ENCODE assay signal across 27 cellular contexts in the genomic region with DNA sequence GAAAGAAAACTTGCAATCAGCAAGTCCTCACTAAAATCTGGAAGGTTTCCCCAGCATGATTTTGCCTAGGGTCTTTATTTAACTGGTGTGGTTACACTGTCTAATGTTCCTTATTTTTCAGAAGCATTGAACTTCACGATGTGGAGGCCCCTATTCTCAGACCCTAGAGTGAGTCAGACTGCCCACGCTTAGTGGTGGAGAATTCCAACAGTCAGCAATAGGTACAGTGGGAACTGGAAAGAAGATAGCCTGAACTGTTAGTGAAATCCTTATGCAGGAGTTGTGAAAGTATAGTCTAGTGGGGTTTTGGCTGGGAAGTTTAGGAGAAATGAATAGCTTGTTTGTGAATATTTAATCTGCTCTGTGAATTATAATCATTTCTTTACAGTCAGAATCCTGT.
"Had no signal": no experiment of that assay in that cellular context is flagged by ENCODE, and none has a peak within 500 bp of the region (broad histone marks: within the 10 kb centered on the region; RNA-seq: fewer than 3 reads in every experiment).

No MANE protein-coding gene starts in this region.

- H3K4me1 Mint-ChIP-seq: activated CD4-positive, alpha-beta T cell treated with anti-CD3 and anti-CD28 coated beads, Interleukin-2, amount 10 ng/mL, durations not matched to agents 7 days and 5 days; activated T-helper 17 cell treated with anti-CD3 and anti-CD28 coated beads, Interleukin-2, amount 50 U/mL, for 72 hours; T-cell had no signal

- H3K4me3 Mint-ChIP-seq: activated CD4-positive, alpha-beta memory T cell treated with anti-CD3 and anti-CD28 coated beads for 36 hours; activated CD4-positive, alpha-beta T cell treated with anti-CD3 and anti-CD28 coated beads, Interleukin-2, amount 10 ng/mL, durations not matched to agents 7 days and 5 days; activated naive CD4-positive, alpha-beta T cell treated with anti-CD3 and anti-CD28 coated beads for 36 hours; activated naive CD8-positive, alpha-beta T cell; activated T-helper 17 cell treated with anti-CD3 and anti-CD28 coated beads, Interleukin-2, amount 50 U/mL, for 72 hours; T-cell had no signal

- H3K9me3 ChIP-seq: body of pancreas had no signal

- H3K36me3 Mint-ChIP-seq: activated CD4-positive, alpha-beta memory T cell treated with anti-CD3 and anti-CD28 coated beads for 36 hours; activated naive CD8-positive, alpha-beta T cell; T-cell had no signal

- H3K4me3 ChIP-seq: body of pancreas had no signal

- H3K27me3 ChIP-seq: body of pancreas had no signal

- ATAC-seq: activated T-helper 17 cell treated with anti-CD3 and anti-CD28 coated beads, Interleukin-2, amount 50 U/mL, for 72 hours; body of pancreas; T-cell had no signal

- H3K27ac ChIP-seq: body of pancreas had no signal

- H3K9me3 Mint-ChIP-seq: activated CD4-positive, alpha-beta memory T cell treated with anti-CD3 and anti-CD28 coated beads for 36 hours; activated naive CD4-positive, alpha-beta T cell treated with anti-CD3 and anti-CD28 coated beads for 36 hours had no signal

- DNase-seq: activated CD4-positive, alpha-beta memory T cell treated with anti-CD3 and anti-CD28 coated beads for 36 hours; activated CD4-positive, alpha-beta T cell treated with anti-CD3 and anti-CD28 coated beads, Interleukin-2, amount 10 ng/mL, durations not matched to agents 7 days and 5 days; activated CD4-positive, CD25-positive, alpha-beta regulatory T cell; activated CD8-positive, alpha-beta memory T cell treated with anti-CD3 and anti-CD28 coated beads for 24 hours; activated gamma-delta T cell; activated naive CD4-positive, alpha-beta T cell treated with anti-CD3 and anti-CD28 coated beads for 36 hours; activated T-cell treated with anti-CD3 and anti-CD28 coated beads, Interleukin-2, amount 50 U/mL, for 48 hours; amygdala; body of pancreas; central memory CD4-positive, alpha-beta T cell; Kasumi-1; KBM-7; NCI-H1092; NCI-H1417 treated with DMSO at 0.1 percent for 48 hours; NCI-H1694; NCI-H2029; NCI-H2107; NCI-H2171 treated with DMSO at 0.1 percent for 48 hours; NCI-H226; NCI-H526; NCI-H774; SIG-M5; T-cell; T-helper 2 cell; T1000 had no signal

- H3K27me3 Mint-ChIP-seq: activated CD4-positive, alpha-beta memory T cell treated with anti-CD3 and anti-CD28 coated beads for 36 hours; activated CD4-positive, alpha-beta T cell treated with anti-CD3 and anti-CD28 coated beads, Interleukin-2, amount 10 ng/mL, durations not matched to agents 7 days and 5 days; activated naive CD8-positive, alpha-beta T cell; activated T-helper 17 cell treated with anti-CD3 and anti-CD28 coated beads, Interleukin-2, amount 50 U/mL, for 72 hours; T-cell had no signal

- H3K4me1 ChIP-seq: body of pancreas had no signal

- H3K27ac Mint-ChIP-seq: activated CD4-positive, alpha-beta memory T cell treated with anti-CD3 and anti-CD28 coated beads for 36 hours; activated CD4-positive, alpha-beta T cell treated with anti-CD3 and anti-CD28 coated beads, Interleukin-2, amount 10 ng/mL, durations not matched to agents 7 days and 5 days; activated naive CD4-positive, alpha-beta T cell treated with anti-CD3 and anti-CD28 coated beads for 36 hours; activated naive CD8-positive, alpha-beta T cell; activated T-helper 17 cell treated with anti-CD3 and anti-CD28 coated beads, Interleukin-2, amount 50 U/mL, for 72 hours; T-cell had no signal
